In genomic region chr2:10120158-10120937, GRCh38 we compare ENCODE assay signal across 1 cellular context.
TF ChIP-seq lines count a peak whose summit lies in the region.

No MANE protein-coding gene starts in this region.

TF ChIP-seq in HepG2, 621 proteins besides CTCF, POLR2A, EP300 and RAD21 (continued from another document and continues in another):
- TF ChIP-seq ZNF317 (CRISPR knock-in tag; IDR thresholded peaks at IDR 0.05) (peak; percentile 72; the same call in 1 of the 2 replicates), ERF (CRISPR knock-in tag; IDR thresholded peaks at IDR 0.05) (peak; percentile 98), BCL3 (CRISPR knock-in tag; IDR thresholded peaks at IDR 0.05) (peak; percentile 92), RBAK (CRISPR knock-in tag; IDR thresholded peaks at IDR 0.05) (0 out of 2 replicates have a peak, but pooled peaks have one; percentile 8), TRAFD1 (CRISPR knock-in tag; IDR thresholded peaks at IDR 0.05; ENCODE audit: borderline replicate concordance) (peak; percentile 65; the same call in 1 of the 2 replicates), ZNF30 (CRISPR knock-in tag; IDR thresholded peaks at IDR 0.05) (no peak), YY1 (IDR thresholded peaks at IDR 0.05; ENCODE audit: insufficient read depth, insufficient replicate concordance, low read depth, low read length) (peak; percentile 70), ZSCAN30 (CRISPR knock-in tag; IDR thresholded peaks at IDR 0.05) (0 out of 2 replicates have a peak, but pooled peaks have one; percentile 96), RBM39 (IDR thresholded peaks at IDR 0.05; ENCODE audit: low read depth, low read length, poor library complexity, severe bottlenecking) (peak; percentile 90), ZNF251 (CRISPR knock-in tag; IDR thresholded peaks at IDR 0.05) (0 out of 2 replicates have a peak, but pooled peaks have one; percentile 40), ZSCAN21 (CRISPR knock-in tag; IDR thresholded peaks at IDR 0.05; ENCODE audit: borderline replicate concordance) (no peak; the same call in 1 of the 2 replicates), STAT5B (CRISPR knock-in tag; IDR thresholded peaks at IDR 0.05) (peak; percentile 73), ZFP62 (CRISPR knock-in tag; IDR thresholded peaks at IDR 0.05) (no peak), ZNF121 (CRISPR knock-in tag; IDR thresholded peaks at IDR 0.05) (peak; percentile 98), FOXP1 (IDR thresholded peaks at IDR 0.05) (no peak), FOXP1 (CRISPR knock-in tag; IDR thresholded peaks at IDR 0.05) (0 out of 2 replicates have a peak, but pooled peaks have one; percentile 34), TCF7L2 (IDR thresholded peaks at IDR 0.05; ENCODE audit: low read depth, low read length) (no peak), POLR2AphosphoS5 (IDR thresholded peaks at IDR 0.05; ENCODE audit: low read depth, low read length) (peak; percentile 97), ISX (CRISPR knock-in tag; conservative IDR thresholded peaks at IDR 0.05) (peak; percentile 95), MEIS2 (CRISPR knock-in tag; IDR thresholded peaks at IDR 0.05) (peak; percentile 86), POGZ (CRISPR knock-in tag; IDR thresholded peaks at IDR 0.05) (peak; percentile 79; the same call in 1 of the 2 replicates), AKAP8 (CRISPR knock-in tag; IDR thresholded peaks at IDR 0.05) (peak; percentile 80)
- TF ChIP-seq, protein P1, sequence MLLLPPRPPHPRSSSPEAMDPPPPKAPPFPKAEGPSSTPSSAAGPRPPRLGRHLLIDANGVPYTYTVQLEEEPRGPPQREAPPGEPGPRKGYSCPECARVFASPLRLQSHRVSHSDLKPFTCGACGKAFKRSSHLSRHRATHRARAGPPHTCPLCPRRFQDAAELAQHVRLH (CRISPR knock-in tag; IDR thresholded peaks at IDR 0.05; ENCODE audit: borderline replicate concordance, low read depth): peak; percentile 93; the same call in 1 of the 2 replicates
- TF ChIP-seq, protein P2, sequence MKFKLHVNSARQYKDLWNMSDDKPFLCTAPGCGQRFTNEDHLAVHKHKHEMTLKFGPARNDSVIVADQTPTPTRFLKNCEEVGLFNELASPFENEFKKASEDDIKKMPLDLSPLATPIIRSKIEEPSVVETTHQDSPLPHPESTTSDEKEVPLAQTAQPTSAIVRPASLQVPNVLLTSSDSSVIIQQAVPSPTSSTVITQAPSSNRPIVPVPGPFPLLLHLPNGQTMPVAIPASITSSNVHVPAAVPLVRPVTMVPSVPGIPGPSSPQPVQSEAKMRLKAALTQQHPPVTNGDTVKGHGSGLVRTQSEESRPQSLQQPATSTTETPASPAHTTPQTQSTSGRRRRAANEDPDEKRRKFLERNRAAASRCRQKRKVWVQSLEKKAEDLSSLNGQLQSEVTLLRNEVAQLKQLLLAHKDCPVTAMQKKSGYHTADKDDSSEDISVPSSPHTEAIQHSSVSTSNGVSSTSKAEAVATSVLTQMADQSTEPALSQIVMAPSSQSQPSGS (CRISPR knock-in tag; IDR thresholded peaks at IDR 0.05): peak; percentile 76; the same call in 1 of the 2 replicates
- TF ChIP-seq, protein P3, sequence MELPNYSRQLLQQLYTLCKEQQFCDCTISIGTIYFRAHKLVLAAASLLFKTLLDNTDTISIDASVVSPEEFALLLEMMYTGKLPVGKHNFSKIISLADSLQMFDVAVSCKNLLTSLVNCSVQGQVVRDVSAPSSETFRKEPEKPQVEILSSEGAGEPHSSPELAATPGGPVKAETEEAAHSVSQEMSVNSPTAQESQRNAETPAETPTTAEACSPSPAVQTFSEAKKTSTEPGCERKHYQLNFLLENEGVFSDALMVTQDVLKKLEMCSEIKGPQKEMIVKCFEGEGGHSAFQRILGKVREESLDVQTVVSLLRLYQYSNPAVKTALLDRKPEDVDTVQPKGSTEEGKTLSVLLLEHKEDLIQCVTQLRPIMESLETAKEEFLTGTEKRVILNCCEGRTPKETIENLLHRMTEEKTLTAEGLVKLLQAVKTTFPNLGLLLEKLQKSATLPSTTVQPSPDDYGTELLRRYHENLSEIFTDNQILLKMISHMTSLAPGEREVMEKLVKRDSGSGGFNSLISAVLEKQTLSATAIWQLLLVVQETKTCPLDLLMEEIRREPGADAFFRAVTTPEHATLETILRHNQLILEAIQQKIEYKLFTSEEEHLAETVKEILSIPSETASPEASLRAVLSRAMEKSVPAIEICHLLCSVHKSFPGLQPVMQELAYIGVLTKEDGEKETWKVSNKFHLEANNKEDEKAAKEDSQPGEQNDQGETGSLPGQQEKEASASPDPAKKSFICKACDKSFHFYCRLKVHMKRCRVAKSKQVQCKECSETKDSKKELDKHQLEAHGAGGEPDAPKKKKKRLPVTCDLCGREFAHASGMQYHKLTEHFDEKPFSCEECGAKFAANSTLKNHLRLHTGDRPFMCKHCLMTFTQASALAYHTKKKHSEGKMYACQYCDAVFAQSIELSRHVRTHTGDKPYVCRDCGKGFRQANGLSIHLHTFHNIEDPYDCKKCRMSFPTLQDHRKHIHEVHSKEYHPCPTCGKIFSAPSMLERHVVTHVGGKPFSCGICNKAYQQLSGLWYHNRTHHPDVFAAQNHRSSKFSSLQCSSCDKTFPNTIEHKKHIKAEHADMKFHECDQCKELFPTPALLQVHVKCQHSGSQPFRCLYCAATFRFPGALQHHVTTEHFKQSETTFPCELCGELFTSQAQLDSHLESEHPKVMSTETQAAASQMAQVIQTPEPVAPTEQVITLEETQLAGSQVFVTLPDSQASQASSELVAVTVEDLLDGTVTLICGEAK (IDR thresholded peaks at IDR 0.05): no peak
- TF ChIP-seq, protein P3 (CRISPR knock-in tag; IDR thresholded peaks at IDR 0.05): no peak; the same call in 1 of the 2 replicates
- TF ChIP-seq, protein P4, sequence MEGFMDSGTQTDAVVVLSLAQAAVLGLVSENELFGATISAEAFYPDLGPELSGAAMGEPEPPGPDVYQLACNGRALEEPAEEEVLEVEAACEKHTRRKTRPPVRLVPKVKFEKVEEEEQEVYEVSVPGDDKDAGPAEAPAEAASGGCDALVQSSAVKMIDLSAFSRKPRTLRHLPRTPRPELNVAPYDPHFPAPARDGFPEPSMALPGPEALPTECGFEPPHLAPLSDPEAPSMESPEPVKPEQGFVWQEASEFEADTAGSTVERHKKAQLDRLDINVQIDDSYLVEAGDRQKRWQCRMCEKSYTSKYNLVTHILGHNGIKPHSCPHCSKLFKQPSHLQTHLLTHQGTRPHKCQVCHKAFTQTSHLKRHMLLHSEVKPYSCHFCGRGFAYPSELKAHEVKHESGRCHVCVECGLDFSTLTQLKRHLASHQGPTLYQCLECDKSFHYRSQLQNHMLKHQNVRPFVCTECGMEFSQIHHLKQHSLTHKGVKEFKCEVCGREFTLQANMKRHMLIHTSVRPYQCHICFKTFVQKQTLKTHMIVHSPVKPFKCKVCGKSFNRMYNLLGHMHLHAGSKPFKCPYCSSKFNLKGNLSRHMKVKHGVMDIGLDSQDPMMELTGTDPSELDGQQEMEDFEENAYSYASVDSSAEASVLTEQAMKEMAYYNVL (CRISPR knock-in tag; IDR thresholded peaks at IDR 0.05; ENCODE audit: borderline replicate concordance): peak; percentile 83
- TF ChIP-seq, protein P5, sequence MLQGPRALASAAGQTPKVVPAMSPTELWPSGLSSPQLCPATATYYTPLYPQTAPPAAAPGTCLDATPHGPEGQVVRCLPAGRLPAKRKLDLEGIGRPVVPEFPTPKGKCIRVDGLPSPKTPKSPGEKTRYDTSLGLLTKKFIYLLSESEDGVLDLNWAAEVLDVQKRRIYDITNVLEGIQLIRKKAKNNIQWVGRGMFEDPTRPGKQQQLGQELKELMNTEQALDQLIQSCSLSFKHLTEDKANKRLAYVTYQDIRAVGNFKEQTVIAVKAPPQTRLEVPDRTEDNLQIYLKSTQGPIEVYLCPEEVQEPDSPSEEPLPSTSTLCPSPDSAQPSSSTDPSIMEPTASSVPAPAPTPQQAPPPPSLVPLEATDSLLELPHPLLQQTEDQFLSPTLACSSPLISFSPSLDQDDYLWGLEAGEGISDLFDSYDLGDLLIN (CRISPR knock-in tag; IDR thresholded peaks at IDR 0.05; ENCODE audit: borderline replicate concordance): peak; percentile 93; the same call in 1 of the 2 replicates
- TF ChIP-seq, protein P6, sequence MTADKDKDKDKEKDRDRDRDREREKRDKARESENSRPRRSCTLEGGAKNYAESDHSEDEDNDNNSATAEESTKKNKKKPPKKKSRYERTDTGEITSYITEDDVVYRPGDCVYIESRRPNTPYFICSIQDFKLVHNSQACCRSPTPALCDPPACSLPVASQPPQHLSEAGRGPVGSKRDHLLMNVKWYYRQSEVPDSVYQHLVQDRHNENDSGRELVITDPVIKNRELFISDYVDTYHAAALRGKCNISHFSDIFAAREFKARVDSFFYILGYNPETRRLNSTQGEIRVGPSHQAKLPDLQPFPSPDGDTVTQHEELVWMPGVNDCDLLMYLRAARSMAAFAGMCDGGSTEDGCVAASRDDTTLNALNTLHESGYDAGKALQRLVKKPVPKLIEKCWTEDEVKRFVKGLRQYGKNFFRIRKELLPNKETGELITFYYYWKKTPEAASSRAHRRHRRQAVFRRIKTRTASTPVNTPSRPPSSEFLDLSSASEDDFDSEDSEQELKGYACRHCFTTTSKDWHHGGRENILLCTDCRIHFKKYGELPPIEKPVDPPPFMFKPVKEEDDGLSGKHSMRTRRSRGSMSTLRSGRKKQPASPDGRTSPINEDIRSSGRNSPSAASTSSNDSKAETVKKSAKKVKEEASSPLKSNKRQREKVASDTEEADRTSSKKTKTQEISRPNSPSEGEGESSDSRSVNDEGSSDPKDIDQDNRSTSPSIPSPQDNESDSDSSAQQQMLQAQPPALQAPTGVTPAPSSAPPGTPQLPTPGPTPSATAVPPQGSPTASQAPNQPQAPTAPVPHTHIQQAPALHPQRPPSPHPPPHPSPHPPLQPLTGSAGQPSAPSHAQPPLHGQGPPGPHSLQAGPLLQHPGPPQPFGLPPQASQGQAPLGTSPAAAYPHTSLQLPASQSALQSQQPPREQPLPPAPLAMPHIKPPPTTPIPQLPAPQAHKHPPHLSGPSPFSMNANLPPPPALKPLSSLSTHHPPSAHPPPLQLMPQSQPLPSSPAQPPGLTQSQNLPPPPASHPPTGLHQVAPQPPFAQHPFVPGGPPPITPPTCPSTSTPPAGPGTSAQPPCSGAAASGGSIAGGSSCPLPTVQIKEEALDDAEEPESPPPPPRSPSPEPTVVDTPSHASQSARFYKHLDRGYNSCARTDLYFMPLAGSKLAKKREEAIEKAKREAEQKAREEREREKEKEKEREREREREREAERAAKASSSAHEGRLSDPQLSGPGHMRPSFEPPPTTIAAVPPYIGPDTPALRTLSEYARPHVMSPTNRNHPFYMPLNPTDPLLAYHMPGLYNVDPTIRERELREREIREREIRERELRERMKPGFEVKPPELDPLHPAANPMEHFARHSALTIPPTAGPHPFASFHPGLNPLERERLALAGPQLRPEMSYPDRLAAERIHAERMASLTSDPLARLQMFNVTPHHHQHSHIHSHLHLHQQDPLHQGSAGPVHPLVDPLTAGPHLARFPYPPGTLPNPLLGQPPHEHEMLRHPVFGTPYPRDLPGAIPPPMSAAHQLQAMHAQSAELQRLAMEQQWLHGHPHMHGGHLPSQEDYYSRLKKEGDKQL (CRISPR knock-in tag; IDR thresholded peaks at IDR 0.05; ENCODE audit: low read depth): peak; percentile 60; the same call in 1 of the 2 replicates
- TF ChIP-seq, protein P7, sequence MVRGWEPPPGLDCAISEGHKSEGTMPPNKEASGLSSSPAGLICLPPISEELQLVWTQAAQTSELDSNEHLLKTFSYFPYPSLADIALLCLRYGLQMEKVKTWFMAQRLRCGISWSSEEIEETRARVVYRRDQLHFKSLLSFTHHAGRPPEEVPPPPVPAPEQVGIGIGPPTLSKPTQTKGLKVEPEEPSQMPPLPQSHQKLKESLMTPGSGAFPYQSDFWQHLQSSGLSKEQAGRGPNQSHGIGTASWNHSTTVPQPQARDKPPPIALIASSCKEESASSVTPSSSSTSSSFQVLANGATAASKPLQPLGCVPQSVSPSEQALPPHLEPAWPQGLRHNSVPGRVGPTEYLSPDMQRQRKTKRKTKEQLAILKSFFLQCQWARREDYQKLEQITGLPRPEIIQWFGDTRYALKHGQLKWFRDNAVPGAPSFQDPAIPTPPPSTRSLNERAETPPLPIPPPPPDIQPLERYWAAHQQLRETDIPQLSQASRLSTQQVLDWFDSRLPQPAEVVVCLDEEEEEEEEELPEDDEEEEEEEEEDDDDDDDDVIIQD (CRISPR knock-in tag; IDR thresholded peaks at IDR 0.05; ENCODE audit: low read depth): peak; percentile 47
